In the genomic region with DNA sequence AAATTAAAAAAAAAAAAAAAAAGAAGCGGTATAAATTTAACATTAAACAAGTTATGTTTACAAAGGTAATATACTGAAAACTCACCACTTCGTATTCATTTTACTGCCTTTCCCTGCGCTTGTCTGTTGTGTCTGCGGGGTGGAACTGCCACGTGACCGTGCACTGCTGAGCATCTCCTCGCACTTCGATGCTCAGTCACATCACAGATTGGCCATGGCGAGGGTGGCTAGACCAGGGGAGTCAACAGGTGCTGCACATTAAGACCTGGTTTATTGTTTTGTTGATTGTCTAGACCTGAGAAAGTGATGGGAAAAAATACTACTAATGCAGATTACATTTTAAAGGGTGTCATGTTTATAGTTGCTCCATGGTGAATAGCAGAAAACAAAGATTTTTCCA, we compare ENCODE assay signal across 18 cellular contexts.
"Had no signal": no experiment of that assay in that cellular context is flagged by ENCODE, and none has a peak within 500 bp of the region (broad histone marks: within the 10 kb centered on the region; RNA-seq: fewer than 3 reads in every experiment).

No MANE protein-coding gene starts in this region.

- ATAC-seq: activated CD4-positive, CD25-positive, alpha-beta regulatory T cell treated with anti-CD3 and anti-CD28 coated beads, Interleukin-2, amount 50 U/mL, for 24 hours; activated naive CD8-positive, alpha-beta T cell treated with anti-CD3 and anti-CD28 coated beads, Interleukin-2, amount 50 U/mL, for 24 hours; foreskin keratinocyte; heart left ventricle; lower lobe of right lung; right cardiac atrium; stimulated activated naive CD8-positive, alpha-beta T cell treated with anti-CD3 and anti-CD28 coated beads, Interleukin-15, Interleukin-2, amounts not matched to agents 100 U/mL and 50 U/mL, for 24 hours had no signal

- H3K36me3 ChIP-seq: esophagus muscularis mucosa, heart left ventricle, lower lobe of right lung, WERI-Rb-1 had no signal

- DNase-seq: activated CD4-positive, alpha-beta T cell treated with anti-CD3 and anti-CD28 coated beads for 48 hours; activated CD4-positive, alpha-beta T cell treated with anti-CD3 and anti-CD28 coated beads, Interleukin-2, amount 50 U/mL, for 48 hours; activated naive CD8-positive, alpha-beta T cell treated with anti-CD3 and anti-CD28 coated beads, Interleukin-2, amount 50 U/mL, for 24 hours; activated T-cell treated with anti-CD3 and anti-CD28 coated beads, Interleukin-2, amount 50 U/mL, for 48 hours; amygdala; central memory CD4-positive, alpha-beta T cell; foreskin keratinocyte; heart left ventricle; lower lobe of right lung; nucleus accumbens; right cardiac atrium; stimulated activated CD4-positive, alpha-beta T cell treated with anti-CD3 and anti-CD28 coated beads, Interleukin-4, amount 100 ng/mL, for 1 hour; stimulated activated naive CD8-positive, alpha-beta T cell treated with anti-CD3 and anti-CD28 coated beads, Interleukin-15, Interleukin-2, amounts not matched to agents 100 U/mL and 50 U/mL, for 24 hours; SW 1271; T1000; WERI-Rb-1 had no signal

- H3K27ac ChIP-seq: foreskin keratinocyte, lower lobe of right lung, WERI-Rb-1 had no signal

- H3K27me3 ChIP-seq: esophagus muscularis mucosa, foreskin keratinocyte, heart left ventricle had no signal

- H3K4me3 ChIP-seq: esophagus muscularis mucosa, heart left ventricle, lower lobe of right lung had no signal

- H3K4me1 ChIP-seq: foreskin keratinocyte had no signal

- H3K9me3 ChIP-seq: esophagus muscularis mucosa, heart left ventricle, lower lobe of right lung had no signal
